10 cellular contexts compared by ENCODE assay signal in genomic region chr1:69915347-69915746, GRCh38.
DNase-seq lines count a peak whose midpoint lies in the region; ATAC-seq and TF ChIP-seq lines count a peak whose summit lies in the region.
"Had no signal": no experiment of that assay in that cellular context is flagged by ENCODE, and none has a peak within 500 bp of the region (broad histone marks: within the 10 kb centered on the region; RNA-seq: fewer than 3 reads in every experiment).

No MANE protein-coding gene starts in this region.

- TF ChIP-seq CTCF in fibroblast of pulmonary artery (IDR thresholded peaks at IDR 0.05; ENCODE audit: low read length, missing control alignments) (no peak), smooth muscle cell (IDR thresholded peaks at IDR 0.05; ENCODE audit: borderline replicate concordance, insufficient read depth, poor library complexity, severe bottlenecking) (no peak), spleen (IDR thresholded peaks at IDR 0.05 in 8 of 11, conservative IDR thresholded peaks at IDR 0.05 in 3 of 11) (no peak)

- H3K27me3 ChIP-seq in smooth muscle cell (ENCODE audit: low read depth) (no peaks in the 10 kb centered on the region), spleen (replicated peaks in 1 of 7) (no peaks in the 10 kb centered on the region)
- H3K27me3 ChIP-seq: tibial nerve had no signal

- ATAC-seq in GM21360 (IDR thresholded peaks at IDR 0.05; ENCODE audit: unreplicated experiment) (no peak), GM18909 (IDR thresholded peaks at IDR 0.05; ENCODE audit: poor library complexity, unreplicated experiment) (no peak)

- no peaks in the 10 kb centered on the region for H3K79me2 ChIP-seq in smooth muscle cell (ENCODE audit: low read depth)

- H3K4me1 ChIP-seq in smooth muscle cell (ENCODE audit: low read depth) = no peaks in the 10 kb centered on the region
- H3K4me1 ChIP-seq in spleen = peaks cover 0 to 12% (median 0%) of the 10 kb centered on the region in 6 donors

- TF ChIP-seq POLR2A in spleen (IDR thresholded peaks at IDR 0.05) = no peak

- intact Hi-C loops in spleen (cut with DNase I; ENCODE audit: low total_unique reads) = no loop called here

- H3K4me3 ChIP-seq in fibroblast of pulmonary artery (replicated peaks; ENCODE audit: low read depth, low read length) = no peak overlapping the region
- H3K4me3 ChIP-seq in smooth muscle cell = no peak overlapping the region
- H3K4me3 ChIP-seq in spleen = no peak overlapping the region
- H3K4me3 ChIP-seq: tibial nerve had no signal

- H3K27ac ChIP-seq in smooth muscle cell (ENCODE audit: low read depth) (no peak overlapping the region), spleen (no peak overlapping the region)

- H3K4me2 ChIP-seq in smooth muscle cell = no peak overlapping the region

- no peaks in the 10 kb centered on the region for H3F3A ChIP-seq in smooth muscle cell (ENCODE audit: low read depth)

- H3K9ac ChIP-seq in smooth muscle cell (ENCODE audit: low read depth) = no peak overlapping the region

- DNase-seq in H4 (ENCODE audit: low spot score) (peak; percentile 57), RPMI7951 (ENCODE audit: low read depth) (peak; percentile 3), fibroblast of pulmonary artery (ENCODE audit: low read depth) (peak; percentile 67), smooth muscle cell (lab: John Stamatoyannopoulos, UW; ENCODE audit: unreplicated experiment) (no peak), spleen (no peak)
- DNase-seq: cortex of kidney, occipital lobe had no signal

- 46% methylated on average over 3 of the region's 3 CpGs for WGBS in smooth muscle cell (ENCODE audit: low lambda C conversion rate)
- 34 to 44% (median 40%) methylated on average over 3 of the region's 3 CpGs for WGBS in spleen, 5 donors

- H3K9me3 ChIP-seq in smooth muscle cell (replicated peaks; ENCODE audit: low read depth) = no peaks in the 10 kb centered on the region
- H3K9me3 ChIP-seq in spleen = peaks cover 0 to 12% (median 0%) of the 10 kb centered on the region in 8 donors

- no peaks in the 10 kb centered on the region for H3K36me3 ChIP-seq in smooth muscle cell (ENCODE audit: low read depth)
- H3K36me3 ChIP-seq in spleen = no peaks in the 10 kb centered on the region
- H3K36me3 ChIP-seq: tibial nerve had no signal

- peak overlapping the region; percentile 29 for H2AFZ ChIP-seq in smooth muscle cell (ENCODE audit: low read depth)

- H4K20me1 ChIP-seq in smooth muscle cell (ENCODE audit: low read depth) = no peaks in the 10 kb centered on the region

Comparison
In these comparisons a context has a peak if more than half of its experiments do, and no peak if none do; other contexts are left out.
1. DNase-seq: peak in H4 (single experiment), RPMI7951 (single experiment) and fibroblast of pulmonary artery (single experiment); none in smooth muscle cell (single experiment) and spleen (single experiment).